18 cellular contexts compared by ENCODE assay signal in the genomic region with DNA sequence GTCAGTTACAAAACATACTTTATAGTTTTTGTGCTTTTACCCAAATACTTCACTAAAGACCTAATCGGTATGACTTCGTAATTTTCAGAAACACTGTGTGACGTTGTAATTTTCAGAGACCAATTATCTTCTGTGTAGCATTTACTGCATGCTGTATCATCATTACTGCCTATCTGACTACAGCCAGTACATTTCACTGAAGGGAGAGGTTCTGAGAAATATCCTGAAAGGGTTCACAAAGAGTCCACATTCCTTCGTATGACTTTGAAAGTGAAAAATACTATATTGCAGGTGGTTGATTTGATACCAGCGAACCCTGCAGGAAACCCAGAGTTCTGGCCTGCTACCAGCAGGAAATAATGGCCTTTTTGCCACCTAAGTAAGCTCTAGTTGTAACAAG.
DNase-seq lines count a peak whose midpoint lies in the region; ATAC-seq and TF ChIP-seq lines count a peak whose summit lies in the region.
"Had no signal": no experiment of that assay in that cellular context is flagged by ENCODE, and none has a peak within 500 bp of the region (broad histone marks: within the 10 kb centered on the region; RNA-seq: fewer than 3 reads in every experiment).

No MANE protein-coding gene starts in this region.

- H3K9ac ChIP-seq in adipocyte (ENCODE audit: low read length): peak overlapping the region; percentile 52

- 46 to 48% methylated on average over 5 of the region's 5 CpGs for WGBS in esophagus squamous epithelium, 2 donors
- 66 to 67% methylated on average over 5 of the region's 5 CpGs for WGBS in upper lobe of left lung, 2 donors

- TF ChIP-seq POLR2A in esophagus squamous epithelium (IDR thresholded peaks at IDR 0.05): no peak
- TF ChIP-seq POLR2A in upper lobe of left lung (IDR thresholded peaks at IDR 0.05): no peak

- H3K27me3 ChIP-seq in adipocyte (replicated peaks; ENCODE audit: control insufficient read depth, insufficient read depth, low read length) (no peaks in the 10 kb centered on the region), esophagus squamous epithelium (no peaks in the 10 kb centered on the region), upper lobe of left lung (no peaks in the 10 kb centered on the region)
- no peaks in the 10 kb centered on the region for H3K27me3 ChIP-seq in CD4-positive, alpha-beta T cell (ENCODE audit: control insufficient read depth, insufficient read depth, low read length)

- peak overlapping the region; percentile 70 for H3K27ac Mint-ChIP-seq in nephron progenitor cell
- no peak overlapping the region for H3K27ac Mint-ChIP-seq in CD4-positive, alpha-beta T cell
- H3K27ac Mint-ChIP-seq in activated naive CD4-positive, alpha-beta T cell treated with anti-CD3 and anti-CD28 coated beads, Interleukin-2, amount 50 U/mL, for 72 hours: no peak overlapping the region
- H3K27ac Mint-ChIP-seq: activated B cell treated with CpG ODN at 0.5 μM for 24 hours; activated T-helper 1 cell treated with anti-CD3 and anti-CD28 coated beads, Interleukin-12 subunit alpha, Interleukin-12 subunit beta, Interleukin-2, Interleukin-4 antibody, amounts not matched to agents 30 ng/mL and 10 ng/mL and 1 ng/mL, durations not matched to agents 14 hours and 24 hours and 36 hours; T-helper 17 cell had no signal

- H3K27ac ChIP-seq in esophagus squamous epithelium (peak overlapping the region; percentile 7 to 75 (median 48)), upper lobe of left lung (peak overlapping the region in 3 of 4 donors; percentile 16 to 40 (median 35))
- H3K27ac ChIP-seq in CD4-positive, alpha-beta T cell (ENCODE audit: low read depth, low read length): no peak overlapping the region

- intact Hi-C loops in esophagus squamous epithelium (cut with DNase I): loop anchor here (2.0 kb wide), 1 partner anchor 340 kb away; no protein-coding TSS in a partner anchor
- intact Hi-C loops in CD4-positive, alpha-beta T cell (cut with DNase I, micrococcal nuclease): loop anchor here (2.0 to 10.0 kb wide), 4 partner anchors 36 to 1813 kb away; no protein-coding TSS in a partner anchor

- TF ChIP-seq CTCF in esophagus squamous epithelium (IDR thresholded peaks at IDR 0.05) (no peak), nephron progenitor cell (IDR thresholded peaks at IDR 0.05) (no peak), upper lobe of left lung (IDR thresholded peaks at IDR 0.05) (no peak)
- no peak for TF ChIP-seq CTCF in CD4-positive, alpha-beta T cell (IDR thresholded peaks at IDR 0.05)

- H3K4me3 ChIP-seq in adipocyte (ENCODE audit: low read length) (peak overlapping the region; percentile 65), esophagus squamous epithelium (peak overlapping the region in 1 of 4 donors; percentile 29), upper lobe of left lung (no peak overlapping the region)
- H3K4me3 ChIP-seq: lung had no signal

- H3K27me3 Mint-ChIP-seq in nephron progenitor cell (ENCODE audit: low read depth, poor library complexity): no peaks in the 10 kb centered on the region
- no peaks in the 10 kb centered on the region for H3K27me3 Mint-ChIP-seq in CD4-positive, alpha-beta T cell
- H3K27me3 Mint-ChIP-seq: T-helper 17 cell had no signal

- no peak for DNase-seq in adipocyte (ENCODE audit: low read depth)
- no peak for DNase-seq in esophagus squamous epithelium (lab: John Stamatoyannopoulos, UW)
- DNase-seq in nephron progenitor cell: no peak
- DNase-seq in upper lobe of left lung: no peak
- DNase-seq in LoVo (ENCODE audit: low spot score): no peak
- no peak for DNase-seq in CD4-positive, alpha-beta T cell
- no peak for DNase-seq in A172 (ENCODE audit: low spot score)
- DNase-seq in activated naive CD4-positive, alpha-beta T cell treated with anti-CD3 and anti-CD28 coated beads, Interleukin-2, amount 50 U/mL, for 72 hours (ENCODE audit: low spot score in 2 of 2): no peak
- DNase-seq: activated B cell treated with CpG ODN at 0.5 μM for 24 hours; caudate nucleus; GDM1; NCI-H2029; NCI-H524; SHP77 treated with DMSO at 0.1 percent for 48 hours; stimulated activated naive CD4-positive, alpha-beta T cell treated with Interleukin-2 at 50 U/mL for 16 hours; T-helper 17 cell had no signal

- no peak for TF ChIP-seq EP300 in upper lobe of left lung (IDR thresholded peaks at IDR 0.05)

- H3K4me1 ChIP-seq in adipocyte (ENCODE audit: control insufficient read depth, insufficient read depth, low read length): peaks cover 35% of the 10 kb centered on the region
- H3K4me1 ChIP-seq in esophagus squamous epithelium: peaks cover 11 to 46% (median 12%) of the 10 kb centered on the region in 3 donors
- H3K4me1 ChIP-seq in upper lobe of left lung: no peaks in the 10 kb centered on the region

- H3K9me3 Mint-ChIP-seq in nephron progenitor cell: peaks cover 4% of the 10 kb centered on the region
- no peaks in the 10 kb centered on the region for H3K9me3 Mint-ChIP-seq in CD4-positive, alpha-beta T cell
- H3K9me3 Mint-ChIP-seq in activated naive CD4-positive, alpha-beta T cell treated with anti-CD3 and anti-CD28 coated beads, Interleukin-2, amount 50 U/mL, for 72 hours: peaks cover 4 to 7% of the 10 kb centered on the region in 2 donors
- H3K9me3 Mint-ChIP-seq: activated B cell treated with CpG ODN at 0.5 μM for 24 hours; activated T-helper 1 cell treated with anti-CD3 and anti-CD28 coated beads, Interleukin-12 subunit alpha, Interleukin-12 subunit beta, Interleukin-2, Interleukin-4 antibody, amounts not matched to agents 30 ng/mL and 10 ng/mL and 1 ng/mL, durations not matched to agents 14 hours and 24 hours and 36 hours had no signal

- peaks cover 36% of the 10 kb centered on the region for H3K4me1 Mint-ChIP-seq in nephron progenitor cell
- no peaks in the 10 kb centered on the region for H3K4me1 Mint-ChIP-seq in CD4-positive, alpha-beta T cell (ENCODE audit: low read depth)
- H3K4me1 Mint-ChIP-seq: activated B cell treated with CpG ODN at 0.5 μM for 24 hours, T-helper 17 cell had no signal

- H3K36me3 Mint-ChIP-seq in nephron progenitor cell (ENCODE audit: low read depth): peaks cover 48% of the 10 kb centered on the region
- H3K36me3 Mint-ChIP-seq in CD4-positive, alpha-beta T cell (ENCODE audit: low read depth): no peaks in the 10 kb centered on the region
- no peaks in the 10 kb centered on the region for H3K36me3 Mint-ChIP-seq in activated naive CD4-positive, alpha-beta T cell treated with anti-CD3 and anti-CD28 coated beads, Interleukin-2, amount 50 U/mL, for 72 hours

- H3K36me3 ChIP-seq in adipocyte (ENCODE audit: control insufficient read depth, insufficient read depth, low read length, severe bottlenecking) (peaks cover 19% of the 10 kb centered on the region), esophagus squamous epithelium (no peaks in the 10 kb centered on the region), upper lobe of left lung (peaks cover 0 to 5% (median 0%) of the 10 kb centered on the region in 4 donors)

- ATAC-seq in upper lobe of left lung (ENCODE audit: low FRiP score in 2 of 2): peak in 1 of 2 donors; percentile 41
- ATAC-seq in CD4-positive, alpha-beta T cell (ENCODE audit: poor library complexity): no peak
- ATAC-seq in activated naive CD4-positive, alpha-beta T cell treated with anti-CD3 and anti-CD28 coated beads, Interleukin-2, amount 50 U/mL, for 72 hours: no peak
- ATAC-seq: T-helper 17 cell had no signal

- no peak overlapping the region for H3K4me3 Mint-ChIP-seq in nephron progenitor cell
- H3K4me3 Mint-ChIP-seq in CD4-positive, alpha-beta T cell: no peak overlapping the region
- H3K4me3 Mint-ChIP-seq: activated B cell treated with CpG ODN at 0.5 μM for 24 hours; activated T-helper 1 cell treated with anti-CD3 and anti-CD28 coated beads, Interleukin-12 subunit alpha, Interleukin-12 subunit beta, Interleukin-2, Interleukin-4 antibody, amounts not matched to agents 30 ng/mL and 10 ng/mL and 1 ng/mL, durations not matched to agents 14 hours and 24 hours and 36 hours; T-helper 17 cell had no signal

- H3K9me3 ChIP-seq in adipocyte (ENCODE audit: control insufficient read depth, low read length) (no peaks in the 10 kb centered on the region), esophagus squamous epithelium (no peaks in the 10 kb centered on the region), upper lobe of left lung (no peaks in the 10 kb centered on the region)
- no peaks in the 10 kb centered on the region for H3K9me3 ChIP-seq in CD4-positive, alpha-beta T cell (ENCODE audit: control insufficient read depth, low read length)

- CTCF ChIA-PET in CD4-positive, alpha-beta T cell (lab: Charles Lee): no interaction called here

- POLR2A ChIA-PET in CD4-positive, alpha-beta T cell (lab: Charles Lee): no interaction called here
